In the genomic region with DNA sequence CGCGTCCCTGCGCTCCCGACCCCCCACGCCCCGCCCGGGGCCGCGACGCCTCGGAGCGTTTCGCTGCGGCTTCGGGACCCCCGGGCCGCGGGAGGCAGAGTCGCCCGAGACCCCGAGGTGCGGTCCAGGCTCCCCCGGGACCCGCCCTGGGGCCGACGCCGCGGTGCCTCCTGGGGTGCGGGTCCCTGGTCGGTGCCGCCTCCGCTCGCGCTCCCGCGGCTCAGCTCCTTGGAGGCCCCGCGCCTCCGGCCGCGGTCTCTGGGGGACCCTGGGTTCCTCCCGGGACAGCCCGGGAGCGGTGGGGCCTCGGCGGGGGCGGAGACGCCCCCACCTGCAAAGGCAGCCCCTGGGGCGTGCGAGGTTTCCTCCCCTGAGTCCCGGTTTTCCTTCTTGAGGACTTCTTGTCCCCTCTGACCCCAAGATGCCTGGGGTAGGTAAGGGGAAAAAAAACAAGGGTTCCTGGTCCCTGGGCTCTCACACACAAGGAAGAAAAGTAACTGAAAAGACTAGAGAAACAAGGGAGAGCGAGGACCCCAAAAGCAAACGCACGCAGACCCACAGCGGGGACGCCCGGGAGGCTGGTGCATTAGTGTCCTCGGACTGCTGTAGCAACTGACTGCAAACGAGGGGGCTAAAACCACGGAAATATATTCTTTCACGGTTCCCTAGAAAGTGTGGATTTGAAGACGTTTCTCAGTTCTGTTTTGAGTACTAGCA, we compare ENCODE assay signal across 8 cellular contexts.
DNase-seq lines count a peak whose midpoint lies in the region; ATAC-seq and FAIRE-seq lines count a peak whose summit lies in the region.

No MANE protein-coding gene starts in this region.

- no peaks in the 10 kb centered on the region for H3K4me1 ChIP-seq in iPS-18a (ENCODE audit: control insufficient read depth, low read depth, low read length)

- peak overlapping the region; percentile 74 to 81 for H3K4me3 Mint-ChIP-seq in stimulated activated naive CD8-positive, alpha-beta T cell treated with anti-CD3 and anti-CD28 coated beads, Interleukin-15, amount 100 ng/mL, for 72 hours

- H3K27ac ChIP-seq in iPS-18a (ENCODE audit: low read length): no peak overlapping the region

- no peaks in the 10 kb centered on the region for H3K36me3 ChIP-seq in iPS-18a (ENCODE audit: control insufficient read depth, low read depth, low read length)

- no peak for FAIRE-seq in HTR-8/SVneo (lab: Jason Lieb, UNC)

- H3K27me3 ChIP-seq in iPS-18a (ENCODE audit: control insufficient read depth, insufficient read depth, low read length): peaks cover 8% of the 10 kb centered on the region

- no peaks in the 10 kb centered on the region for H3K27me3 Mint-ChIP-seq in stimulated activated naive CD8-positive, alpha-beta T cell treated with anti-CD3 and anti-CD28 coated beads, Interleukin-15, amount 100 ng/mL, for 72 hours

- peak; percentile 69 for DNase-seq in D341Med (ENCODE audit: low spot score)
- DNase-seq in activated T-helper 1 cell treated with Interleukin-2 at 50 U/mL for 16 hours (ENCODE audit: low read depth): peak; percentile 4
- DNase-seq in stimulated activated naive CD8-positive, alpha-beta T cell treated with anti-CD3 and anti-CD28 coated beads, Interleukin-15, amount 100 ng/mL, for 72 hours: peak in 1 of 2 donors; percentile 15
- no peak for DNase-seq in HTR-8/SVneo (ENCODE audit: insufficient read length, low spot score)
- DNase-seq in NCI-H1436 (lab: John Stamatoyannopoulos, UW): no peak

- H3K9me3 Mint-ChIP-seq in stimulated activated naive CD8-positive, alpha-beta T cell treated with anti-CD3 and anti-CD28 coated beads, Interleukin-15, amount 100 ng/mL, for 72 hours: no peaks in the 10 kb centered on the region

- peak overlapping the region; percentile 70 for H3K4me3 ChIP-seq in iPS-18a (ENCODE audit: low read length)

- H3K9me3 ChIP-seq in iPS-18a (ENCODE audit: control insufficient read depth, low read depth, low read length): no peaks in the 10 kb centered on the region

- ATAC-seq in HG02610 (IDR thresholded peaks at IDR 0.05; ENCODE audit: unreplicated experiment) (peak; percentile 9), HG03442 (IDR thresholded peaks at IDR 0.05; ENCODE audit: unreplicated experiment) (no peak)
- ATAC-seq in stimulated activated naive CD8-positive, alpha-beta T cell treated with anti-CD3 and anti-CD28 coated beads, Interleukin-15, amount 100 ng/mL, for 72 hours: peak; percentile 27

- H3K27ac Mint-ChIP-seq in stimulated activated naive CD8-positive, alpha-beta T cell treated with anti-CD3 and anti-CD28 coated beads, Interleukin-15, amount 100 ng/mL, for 72 hours: peak overlapping the region in 1 of 2 donors; percentile 78

- H3K9ac ChIP-seq in iPS-18a (ENCODE audit: low read length): no peak overlapping the region

- peaks cover 16% of the 10 kb centered on the region for H3K4me1 Mint-ChIP-seq in stimulated activated naive CD8-positive, alpha-beta T cell treated with anti-CD3 and anti-CD28 coated beads, Interleukin-15, amount 100 ng/mL, for 72 hours

Comparison
In these comparisons a context has a peak if more than half of its experiments do, and no peak if none do; other contexts are left out.
1. DNase-seq: peak in D341Med (single experiment) and activated T-helper 1 cell treated with Interleukin-2 at 50 U/mL for 16 hours (single experiment); none in HTR-8/SVneo (single experiment) and NCI-H1436 (single experiment).